In the genomic region with DNA sequence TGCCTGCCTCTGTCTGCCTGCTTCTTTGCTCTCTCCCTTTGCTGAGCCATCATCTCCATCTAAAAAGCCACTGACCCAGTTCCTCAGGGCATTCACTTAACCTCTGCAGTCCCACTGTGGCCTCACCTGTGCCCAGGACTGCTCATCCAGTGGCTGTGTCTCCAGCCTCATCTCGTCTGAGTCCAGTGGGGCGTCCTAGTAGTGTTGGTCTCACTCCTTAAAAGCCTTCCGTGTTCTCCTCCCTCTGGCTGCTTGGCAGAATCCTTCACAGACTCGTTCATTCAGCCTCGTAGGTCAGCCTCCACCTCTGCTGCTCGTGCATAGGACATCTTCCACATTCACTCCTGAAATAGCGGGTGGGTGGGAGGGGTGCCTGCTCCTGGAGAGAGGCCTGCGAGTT, we compare ENCODE assay signal across 16 cellular contexts. TPM values are rescaled to one million over a fixed set of nuclear protein-coding genes. Genes with fewer than 3 reads are reported as not detected.
"Had no signal": no experiment of that assay in that cellular context is flagged by ENCODE, and none has a peak within 500 bp of the region (broad histone marks: within the 10 kb centered on the region; RNA-seq: fewer than 3 reads in every experiment).

No MANE protein-coding gene starts in this region.

- H3K27ac Mint-ChIP-seq: activated CD4-positive, alpha-beta memory T cell treated with anti-CD3 and anti-CD28 coated beads, Interleukin-2, amount 10 ng/mL, durations not matched to agents 7 days and 5 days; activated T-cell treated with anti-CD3 and anti-CD28 coated beads, Interleukin-2, amount 50 U/mL, for 24 hours had no signal

- H3K4me1 Mint-ChIP-seq: activated CD4-positive, alpha-beta memory T cell treated with anti-CD3 and anti-CD28 coated beads, Interleukin-2, amount 10 ng/mL, durations not matched to agents 7 days and 5 days had no signal

- H3K27ac ChIP-seq: suprapubic skin had no signal

- H3K4me2 ChIP-seq: hepatocyte had no signal

- H3K4me3 ChIP-seq: hepatocyte, suprapubic skin, upper lobe of right lung had no signal

- DNase-seq: activated CD4-positive, alpha-beta memory T cell treated with anti-CD3 and anti-CD28 coated beads, Interleukin-2, amount 10 ng/mL, durations not matched to agents 7 days and 5 days; activated effector memory CD4-positive, alpha-beta T cell treated with Interleukin-2 at 50 U/mL for 16 hours; activated naive CD4-positive, alpha-beta T cell treated with anti-CD3 and anti-CD28 coated beads, Interleukin-2, amount 50 U/mL, for 16 hours; activated T-cell treated with anti-CD3 and anti-CD28 coated beads, Interleukin-2, amount 50 U/mL, for 24 hours; caudate nucleus; islet precursor cell; right cardiac atrium; small intestine; stimulated activated CD4-positive, alpha-beta T cell treated with anti-CD3 and anti-CD28 coated beads, Interleukin-4, amount 100 ng/mL, for 24 hours; stimulated activated naive CD4-positive, alpha-beta T cell treated with Interleukin-2 at 50 U/mL for 16 hours; upper lobe of right lung had no signal

- H3K9me3 ChIP-seq: suprapubic skin, upper lobe of right lung had no signal

- H2AFZ ChIP-seq: hepatocyte had no signal

- H3K4me3 Mint-ChIP-seq: activated CD4-positive, alpha-beta memory T cell treated with anti-CD3 and anti-CD28 coated beads, Interleukin-2, amount 10 ng/mL, durations not matched to agents 7 days and 5 days; activated T-cell treated with anti-CD3 and anti-CD28 coated beads, Interleukin-2, amount 50 U/mL, for 24 hours; nephron had no signal

- H3K27me3 Mint-ChIP-seq: activated CD4-positive, alpha-beta memory T cell treated with anti-CD3 and anti-CD28 coated beads, Interleukin-2, amount 10 ng/mL, durations not matched to agents 7 days and 5 days; activated T-cell treated with anti-CD3 and anti-CD28 coated beads, Interleukin-2, amount 50 U/mL, for 24 hours had no signal

- ATAC-seq: left lobe of liver, right cardiac atrium, upper lobe of right lung had no signal

- H3K27me3 ChIP-seq: hepatocyte, suprapubic skin, upper lobe of right lung had no signal

- H3K9me3 Mint-ChIP-seq: activated CD4-positive, alpha-beta memory T cell treated with anti-CD3 and anti-CD28 coated beads, Interleukin-2, amount 10 ng/mL, durations not matched to agents 7 days and 5 days; activated T-cell treated with anti-CD3 and anti-CD28 coated beads, Interleukin-2, amount 50 U/mL, for 24 hours; nephron had no signal

RNA-seq across cellular contexts. Expression of a gene that starts 7.3 kb away (rescaled TPM):
- total RNA-seq: activated CD4-positive, alpha-beta memory T cell treated with anti-CD3 and anti-CD28 coated beads, Interleukin-2, amount 10 ng/mL, durations not matched to agents 7 days and 5 days; T-helper 1 cell treated with Interleukin-12 subunit alpha and Interleukin-12 subunit beta and Interleukin-4 antibody, amounts not matched to agents 30 ng/mL and 1 ng/mL, for 36 hours had no signal
